In the genomic region with DNA sequence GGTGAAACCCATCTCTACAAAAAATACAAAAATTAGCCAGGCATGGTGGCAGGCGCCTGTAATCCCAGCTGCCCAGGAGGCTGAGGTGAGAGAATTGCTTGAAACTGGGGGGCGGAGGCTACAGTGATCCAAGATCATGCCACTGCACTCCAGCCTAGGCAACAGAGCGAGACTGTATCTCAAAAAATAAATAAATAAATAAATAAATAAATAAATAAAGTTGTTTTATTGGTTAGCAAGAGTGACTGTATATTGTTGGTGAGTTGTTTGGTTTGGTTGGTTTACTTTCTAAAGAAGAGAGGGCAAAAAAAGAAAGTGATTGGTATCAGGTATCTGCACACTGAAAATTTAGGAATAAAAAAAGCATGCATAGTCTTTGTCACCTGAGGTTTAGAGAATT, we compare ENCODE assay signal across 29 cellular contexts.
"Had no signal": no experiment of that assay in that cellular context is flagged by ENCODE, and none has a peak within 500 bp of the region (broad histone marks: within the 10 kb centered on the region; RNA-seq: fewer than 3 reads in every experiment).

No MANE protein-coding gene starts in this region.

- H3K4me1 Mint-ChIP-seq: stimulated activated memory B cell treated with anti-CD40 and anti-IgM and Interleukin-4, amounts not matched to agents 10 μg/mL and 1 μg/mL and 100 μg/mL, for 72 hours had no signal

- H3K4me3 Mint-ChIP-seq: stimulated activated effector memory CD8-positive, alpha-beta T cell treated with anti-CD3 and anti-CD28 coated beads, Interleukin-12 subunit alpha, Interleukin-12 subunit beta, amount 100 ng/mL, for 72 hours; stimulated activated memory B cell treated with anti-CD40 and anti-IgM and Interleukin-4, amounts not matched to agents 10 μg/mL and 1 μg/mL and 100 μg/mL, for 72 hours; stimulated activated naive B cell treated with anti-CD40 and anti-IgM and Interleukin-4, amounts not matched to agents 10 μg/mL and 1 μg/mL and 100 μg/mL, for 72 hours; stimulated activated naive CD8-positive, alpha-beta T cell treated with anti-CD3 and anti-CD28 coated beads, Interleukin-15, amount 100 ng/mL, for 72 hours; stimulated activated naive CD8-positive, alpha-beta T cell treated with anti-CD3 and anti-CD28 coated beads, Interleukin-15, Interleukin-2, amounts not matched to agents 100 ng/mL and 50 ng/mL, for 24 hours; type B pancreatic cell had no signal

- H3K27ac Mint-ChIP-seq: stimulated activated effector memory CD8-positive, alpha-beta T cell treated with anti-CD3 and anti-CD28 coated beads, Interleukin-12 subunit alpha, Interleukin-12 subunit beta, amount 100 ng/mL, for 72 hours; stimulated activated memory B cell treated with anti-CD40 and anti-IgM and Interleukin-4, amounts not matched to agents 10 μg/mL and 1 μg/mL and 100 μg/mL, for 72 hours; stimulated activated naive CD8-positive, alpha-beta T cell treated with anti-CD3 and anti-CD28 coated beads, Interleukin-15, amount 100 ng/mL, for 72 hours; stimulated activated naive CD8-positive, alpha-beta T cell treated with anti-CD3 and anti-CD28 coated beads, Interleukin-15, Interleukin-2, amounts not matched to agents 100 ng/mL and 50 ng/mL, for 24 hours; type B pancreatic cell had no signal

- H3K9me3 Mint-ChIP-seq: stimulated activated effector memory CD8-positive, alpha-beta T cell treated with anti-CD3 and anti-CD28 coated beads, Interleukin-12 subunit alpha, Interleukin-12 subunit beta, amount 100 ng/mL, for 72 hours; stimulated activated memory B cell treated with anti-CD40 and anti-IgM and Interleukin-4, amounts not matched to agents 10 μg/mL and 1 μg/mL and 100 μg/mL, for 72 hours; stimulated activated naive B cell treated with anti-CD40 and anti-IgM and Interleukin-4, amounts not matched to agents 10 μg/mL and 1 μg/mL and 100 μg/mL, for 72 hours; stimulated activated naive CD8-positive, alpha-beta T cell treated with anti-CD3 and anti-CD28 coated beads, Interleukin-15, amount 100 ng/mL, for 72 hours had no signal

- H3K27me3 ChIP-seq: stomach, suprapubic skin, testis, thyroid gland, tibial artery, transverse colon, upper lobe of left lung, upper lobe of right lung, vagina had no signal

- DNase-seq: stimulated activated CD4-positive, alpha-beta T cell treated with anti-CD3 and anti-CD28 coated beads, Interleukin-2, amount 100 ng/mL, for 48 hours; stimulated activated CD4-positive, alpha-beta T cell treated with anti-CD3 and anti-CD28 coated beads, Interleukin-4, amount 100 ng/mL, for 1 hour; stimulated activated CD4-positive, alpha-beta T cell treated with anti-CD3 and anti-CD28 coated beads, Interleukin-4, amount 100 ng/mL, for 24 hours; stimulated activated CD4-positive, alpha-beta T cell treated with anti-CD3 and anti-CD28 coated beads, Interleukin-4, amount 100 ng/mL, for 4 hours; stimulated activated CD8-positive, alpha-beta memory T cell treated with anti-CD3 and anti-CD28 coated beads, Interleukin-4, amount 100 ng/mL, for 48 hours; stimulated activated naive B cell treated with anti-CD40 and anti-IgM and Interleukin-4, amounts not matched to agents 10 μg/mL and 1 μg/mL and 100 μg/mL, for 72 hours; stimulated activated naive CD4-positive, alpha-beta T cell; stimulated activated naive CD4-positive, alpha-beta T cell treated with Interleukin-2 at 50 U/mL for 16 hours; stimulated activated naive CD8-positive, alpha-beta T cell treated with anti-CD3 and anti-CD28 coated beads, Interleukin-15, amount 100 ng/mL, for 72 hours; stimulated activated naive CD8-positive, alpha-beta T cell treated with anti-CD3 and anti-CD28 coated beads, Interleukin-15, Interleukin-2, amounts not matched to agents 100 U/mL and 50 U/mL, for 24 hours; stomach; substantia nigra; testis; thyroid gland; tibial artery; transverse colon; trophoblast cell; upper lobe of left lung; upper lobe of right lung; uterus had no signal

- H3K9me3 ChIP-seq: stomach, suprapubic skin, testis, thoracic aorta, thyroid gland, tibial artery, tibial nerve, transverse colon, upper lobe of left lung, upper lobe of right lung, uterus, vagina had no signal

- H3K36me3 ChIP-seq: stomach, suprapubic skin, thoracic aorta, thyroid gland, tibial artery, tibial nerve, transverse colon, upper lobe of left lung, upper lobe of right lung, uterus, vagina had no signal

- H3K4me1 ChIP-seq: stomach, suprapubic skin, testis, thyroid gland, tibial artery, tibial nerve, transverse colon, upper lobe of left lung, upper lobe of right lung, uterus, vagina had no signal

- FAIRE-seq: urothelium cell line had no signal

- H3K4me3 ChIP-seq: stomach, suprapubic skin, testis, thoracic aorta, thyroid gland, tibial artery, tibial nerve, transverse colon, upper lobe of left lung, upper lobe of right lung, uterus, vagina had no signal

- H3K27ac ChIP-seq: stomach, suprapubic skin, testis, thoracic aorta, thyroid gland, tibial artery, tibial nerve, transverse colon, upper lobe of left lung, upper lobe of right lung, uterus, vagina had no signal

- H3K27me3 Mint-ChIP-seq: stimulated activated memory B cell treated with anti-CD40 and anti-IgM and Interleukin-4, amounts not matched to agents 10 μg/mL and 1 μg/mL and 100 μg/mL, for 72 hours; stimulated activated naive B cell treated with anti-CD40 and anti-IgM and Interleukin-4, amounts not matched to agents 10 μg/mL and 1 μg/mL and 100 μg/mL, for 72 hours; stimulated activated naive CD8-positive, alpha-beta T cell treated with anti-CD3 and anti-CD28 coated beads, Interleukin-15, amount 100 ng/mL, for 72 hours; stimulated activated naive CD8-positive, alpha-beta T cell treated with anti-CD3 and anti-CD28 coated beads, Interleukin-15, Interleukin-2, amounts not matched to agents 100 ng/mL and 50 ng/mL, for 24 hours; type B pancreatic cell had no signal
